In genomic region chr2:74391580-74392448, GRCh38 we compare ENCODE assay signal across 1 cellular context.
TF ChIP-seq lines count a peak whose summit lies in the region.

No MANE protein-coding gene starts in this region.

TF ChIP-seq in liver, 16 proteins besides CTCF, POLR2A, EP300 and RAD21 (continued from another document):
- TF ChIP-seq REST (IDR thresholded peaks at IDR 0.05) (peak; percentile 36), SP1 (IDR thresholded peaks at IDR 0.05) (peak; percentile 28), JUND (IDR thresholded peaks at IDR 0.05) (no peak), GABPA (IDR thresholded peaks at IDR 0.05 in 1 of 2, conservative IDR thresholded peaks at IDR 0.05 in 1 of 2) (peak in 1 of 2 donors; percentile 54), HNF4G (IDR thresholded peaks at IDR 0.05) (no peak), NR2F2 (IDR thresholded peaks at IDR 0.05) (no peak), EGR1 (IDR thresholded peaks at IDR 0.05; ENCODE audit: low read depth in 2 of 2) (no peak), YY1 (IDR thresholded peaks at IDR 0.05) (peak; percentile 65)
